In the genomic region with DNA sequence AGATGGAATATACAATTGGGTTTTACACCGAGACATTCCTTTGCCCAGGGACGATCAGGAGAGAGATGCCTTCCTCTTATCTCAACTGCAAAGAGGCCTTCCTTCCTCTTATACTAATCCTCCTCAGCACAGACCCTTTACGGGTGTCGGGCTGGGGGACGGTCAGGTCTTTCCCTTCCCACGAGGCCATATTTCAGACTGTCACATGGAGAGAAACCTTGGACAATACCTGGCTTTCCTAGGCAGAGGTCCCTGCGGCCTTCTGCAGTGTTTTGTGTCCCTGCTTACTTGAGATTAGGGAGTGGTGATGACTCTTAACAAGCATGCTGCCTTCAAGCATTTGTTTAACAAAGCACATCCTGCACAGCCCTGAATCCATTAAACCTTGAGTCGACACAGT, we compare ENCODE assay signal across 11 cellular contexts. TPM values are rescaled to one million over a fixed set of nuclear protein-coding genes. Genes with fewer than 3 reads are reported as not detected.
"Had no signal": no experiment of that assay in that cellular context is flagged by ENCODE, and none has a peak within 500 bp of the region (broad histone marks: within the 10 kb centered on the region; RNA-seq: fewer than 3 reads in every experiment).

No MANE protein-coding gene starts in this region.

RNA-seq across cellular contexts. Expression of a gene that starts 5.3 kb away (rescaled TPM):
- total RNA-seq: stomach, subcutaneous adipose tissue, suprapubic skin, temporal lobe, thoracic aorta, tibial nerve, transverse colon, ureter, urinary bladder, uterus, vagina had no signal
- polyA plus RNA-seq: stomach, urinary bladder had no signal
